8 cellular contexts compared by ENCODE assay signal in genomic region chr1:151763990-151764389, GRCh38. TPM values are rescaled to one million over a fixed set of nuclear protein-coding genes. Genes with fewer than 3 reads are reported as not detected.
A peak's percentile ranks its signal among the peaks of the same experiment; 100 is the strongest.
DNase-seq lines count a peak whose midpoint lies in the region; ATAC-seq and TF ChIP-seq lines count a peak whose summit lies in the region.

No MANE protein-coding gene starts in this region.

- H3K9me1 ChIP-seq in IMR-90 (ENCODE audit: insufficient read depth, low read length) = no peaks in the 10 kb centered on the region

- H3K18ac ChIP-seq in IMR-90 (ENCODE audit: low read depth, low read length) = no peak overlapping the region

- no peak overlapping the region for H2BK20ac ChIP-seq in IMR-90 (ENCODE audit: low read depth, low read length)

- TF ChIP-seq POLR2A in IMR-90 (IDR thresholded peaks at IDR 0.05; ENCODE audit: low read depth, low read length) = no peak

- no peaks in the 10 kb centered on the region for H3K9me3 Mint-ChIP-seq in central memory CD8-positive, alpha-beta T cell

- H2AFZ ChIP-seq in IMR-90 (replicated peaks; ENCODE audit: low read length, poor library complexity) = peak overlapping the region; percentile 96

- no peak overlapping the region for H2BK15ac ChIP-seq in IMR-90 (ENCODE audit: low read depth, low read length)

- no peak overlapping the region for H2AK5ac ChIP-seq in IMR-90 (ENCODE audit: low read depth, low read length)

- ATAC-seq in IMR-90 (ENCODE audit: low read depth) (peak; percentile 5), esophagus mucosa (no peak)
- ATAC-seq in central memory CD8-positive, alpha-beta T cell (replicated peaks; ENCODE audit: extremely low read depth, poor library complexity, severe bottlenecking) = peak; percentile 3

- no peaks in the 10 kb centered on the region for H4K20me1 ChIP-seq in IMR-90 (ENCODE audit: insufficient read depth, low read length)

- H4K5ac ChIP-seq in IMR-90 (ENCODE audit: low read depth, low read length) = peak overlapping the region; percentile 86

- H3K27me3 Mint-ChIP-seq in central memory CD8-positive, alpha-beta T cell = no peaks in the 10 kb centered on the region

- no peak overlapping the region for H4K91ac ChIP-seq in IMR-90 (ENCODE audit: insufficient read depth, low read depth, low read length)

- TF ChIP-seq CTCF in AG10803 (conservative IDR thresholded peaks at IDR 0.05; ENCODE audit: low read length) (no peak), IMR-90 (conservative IDR thresholded peaks at IDR 0.05; ENCODE audit: low read depth, low read length) (no peak)

- no TSS peak for BruUV-seq in IMR-90 (replicated peaks; lab: Mats Ljungman, UMichigan)

- H3K4me3 ChIP-seq in AG10803 (ENCODE audit: low read length) = peak overlapping the region; percentile 84
- peak overlapping the region; percentile 71 for H3K4me3 ChIP-seq in IMR-90 (ENCODE audit: insufficient read depth, low read depth, low read length)
- H3K4me3 ChIP-seq in mucosa of stomach (ENCODE audit: low read length) = peak overlapping the region; percentile 42

- intact Hi-C loops in IMR-90 (cut with micrococcal nuclease) = loop anchor here (2.0 to 5.0 kb wide), 3 partner anchors 73 to 238 kb away; partner anchors contain the start of genes C2CD4D and THEM4

- peaks cover 16% of the 10 kb centered on the region for H3K36me3 ChIP-seq in IMR-90 (ENCODE audit: control insufficient read depth, insufficient read depth, low read length)
- no peaks in the 10 kb centered on the region for H3K36me3 ChIP-seq in mucosa of stomach (ENCODE audit: control insufficient read depth, insufficient read depth, low read length)

- in situ Hi-C loops in IMR-90 (cut with MboI; ENCODE audit: low sequenced_read_pairs) = no loop called here

- peak overlapping the region; percentile 98 for H3K27ac Mint-ChIP-seq in central memory CD8-positive, alpha-beta T cell (ENCODE audit: low read depth)

- peak overlapping the region; percentile 75; the same call in 1 of the 2 replicates for H3K27ac ChIP-seq in IMR-90 (ENCODE audit: insufficient read depth, low read length)

- H3K27me3 ChIP-seq in IMR-90 (ENCODE audit: control insufficient read depth, insufficient read depth, low read length) (no peaks in the 10 kb centered on the region), mucosa of stomach (ENCODE audit: control insufficient read depth, insufficient read depth, low read length) (no peaks in the 10 kb centered on the region)

- peak overlapping the region; percentile 84 for H3K4ac ChIP-seq in IMR-90 (ENCODE audit: low read depth, low read length)

- CTCF ChIA-PET in IMR-90 (lab: Yijun Ruan, JAX) = interaction anchor here (1.5 kb wide), 1 partner anchor 15 kb away, joined by 5 read pairs; no protein-coding TSS in a partner anchor

- 67% methylated on average over 8 of the region's 10 CpGs; no CpG with 5 or more reads in 1 of the 2 experiments for WGBS in IMR-90 (ENCODE audit: extremely low coverage in 2 of 2, insufficient read length in 1 of 2), 2 experiments

- H2BK120ac ChIP-seq in IMR-90 (ENCODE audit: low read depth, low read length) = peak overlapping the region; percentile 31; the same call in 1 of the 2 replicates

- H3K14ac ChIP-seq in IMR-90 (replicated peaks; ENCODE audit: low read depth, low read length) = peak overlapping the region; percentile 96

- DNase-seq in AG10803 (ENCODE audit: low read depth) (peak; percentile 1), IMR-90 (no peak), GDM1 (lab: John Stamatoyannopoulos, UW) (no peak), LoVo (ENCODE audit: low spot score) (no peak), NCI-H82 treated with DMSO at 0.1 percent for 48 hours (lab: John Stamatoyannopoulos, UW; ENCODE audit: unreplicated experiment) (no peak)
- no peak for DNase-seq in central memory CD8-positive, alpha-beta T cell (ENCODE audit: low spot score in 2 of 2)

- peak overlapping the region; percentile 91 for H3K4me3 Mint-ChIP-seq in central memory CD8-positive, alpha-beta T cell

- H3K56ac ChIP-seq in IMR-90 (ENCODE audit: extremely low read depth, insufficient read depth, low read length) = peak overlapping the region; percentile 85; the same call in 1 of the 2 replicates

- H3K9me3 ChIP-seq in IMR-90 (ENCODE audit: control insufficient read depth, insufficient read depth, low read length) = no peaks in the 10 kb centered on the region
- no peaks in the 10 kb centered on the region for H3K9me3 ChIP-seq in mucosa of stomach (ENCODE audit: control insufficient read depth, low read length)

- dilution Hi-C loops in IMR-90 (cut with HindIII; ENCODE audit: low sequenced_read_pairs, unreplicated experiment) = no loop called here

- peak overlapping the region; percentile 92 for H3K9ac ChIP-seq in IMR-90 (ENCODE audit: low read depth, low read length)
- peak overlapping the region; percentile 51 for H3K9ac ChIP-seq in mucosa of stomach (ENCODE audit: low read length)

- H3K4me1 ChIP-seq in IMR-90 (ENCODE audit: control insufficient read depth, insufficient read depth, low read length) (peaks cover 3% of the 10 kb centered on the region; the same call in 1 of the 2 replicates), mucosa of stomach (ENCODE audit: control insufficient read depth, insufficient read depth, low read length) (peaks cover 7% of the 10 kb centered on the region)

- H3K4me1 Mint-ChIP-seq in central memory CD8-positive, alpha-beta T cell = peaks cover 25% of the 10 kb centered on the region

- peak overlapping the region; percentile 61 for H2BK5ac ChIP-seq in IMR-90 (ENCODE audit: low read depth, low read length, poor library complexity, severe bottlenecking)

- peak overlapping the region; percentile 76 for H3K4me2 ChIP-seq in IMR-90 (ENCODE audit: low read depth, low read length)

- H3K79me1 ChIP-seq in IMR-90 (ENCODE audit: low read depth in 1 of 2, low read length in 2 of 2) = peaks cover 5 to 32% of the 10 kb centered on the region in 2 experiments

- no peak overlapping the region for H2AK9ac ChIP-seq in IMR-90 (replicated peaks; ENCODE audit: low read depth, low read length, poor library complexity)

- POLR2A ChIA-PET in IMR-90 (lab: Charles Lee; ENCODE audit: unreplicated experiment) = no interaction called here

- H4K8ac ChIP-seq in IMR-90 (ENCODE audit: low read depth in 2 of 2, low read length in 2 of 2) = peak overlapping the region; percentile 99 to 100

- peaks cover 43% of the 10 kb centered on the region for H3K36me3 Mint-ChIP-seq in central memory CD8-positive, alpha-beta T cell (ENCODE audit: insufficient read depth)

- no peak for TF ChIP-seq RAD21 in IMR-90 (IDR thresholded peaks at IDR 0.05; ENCODE audit: low read length)

- H3K23ac ChIP-seq in IMR-90 (ENCODE audit: low read depth, low read length) = peak overlapping the region; percentile 87; the same call in 1 of the 2 replicates

TF ChIP-seq in IMR-90, 13 proteins besides CTCF, POLR2A, EP300 and RAD21 (continues in another document):
- TF ChIP-seq USF2 (IDR thresholded peaks at IDR 0.05; ENCODE audit: low read depth, low read length) = no peak
- TF ChIP-seq RFX5 (IDR thresholded peaks at IDR 0.05; ENCODE audit: low read depth, low read length) = no peak
- TF ChIP-seq NFE2L2 (IDR thresholded peaks at IDR 0.05; ENCODE audit: low read depth, low read length) = no peak
- no peak for TF ChIP-seq FOS (IDR thresholded peaks at IDR 0.05; ENCODE audit: low read depth, low read length)
- TF ChIP-seq RCOR1 (IDR thresholded peaks at IDR 0.05; ENCODE audit: insufficient replicate concordance, low read length) = no peak
- TF ChIP-seq MXI1 (IDR thresholded peaks at IDR 0.05; ENCODE audit: borderline replicate concordance, low read depth, low read length) = no peak
- TF ChIP-seq CEBPB (IDR thresholded peaks at IDR 0.05; ENCODE audit: low read depth, low read length) = no peak
- TF ChIP-seq ELK1 (IDR thresholded peaks at IDR 0.05; ENCODE audit: borderline replicate concordance, low read depth, low read length) = no peak

RNA-seq across cellular contexts. Expression of gene MRPL9, which starts 0.7 kb away (rescaled TPM):
- total RNA-seq in IMR-90 (2012; rRNA removed) (65.4 and 85.8 TPM in 2 replicates), esophagus mucosa (72.0 TPM)
- polyA plus RNA-seq in IMR-90 (2012; rRNA removed) = 77.3 and 87.5 TPM in 2 replicates
- 37.2 and 62.6 TPM in 2 replicates for polyA plus RNA-seq in IMR-90 (2012; cell fraction: cytosol; rRNA removed)
- 37.5 and 93.0 TPM in 2 replicates for polyA plus RNA-seq in IMR-90 (2012; cell fraction: nucleus; rRNA removed; ENCODE audit: low replicate concordance)

RNA-seq across cellular contexts. Expression of gene TDRKH, which starts 26.3 kb away (rescaled TPM):
- total RNA-seq in IMR-90 (2012; rRNA removed) (2.2 TPM in 2 replicates), esophagus mucosa (2.2 TPM)
- 0.86 and 1.2 TPM in 2 replicates for polyA plus RNA-seq in IMR-90 (2012; rRNA removed)
- polyA plus RNA-seq in IMR-90 (2012; cell fraction: cytosol; rRNA removed) = 0.45 and 0.58 TPM in 2 replicates
- polyA plus RNA-seq in IMR-90 (2012; cell fraction: nucleus; rRNA removed; ENCODE audit: low replicate concordance) = 0.21 and 1.2 TPM in 2 replicates

RNA-seq across cellular contexts. Expression of gene LINGO4, which starts 41.2 kb away (rescaled TPM):
- not detected in 2 replicates for total RNA-seq in IMR-90 (2012; rRNA removed)
- not detected in 2 replicates for polyA plus RNA-seq in IMR-90 (2012; rRNA removed)
- polyA plus RNA-seq in IMR-90 (2012; cell fraction: cytosol; rRNA removed) = not detected in 2 replicates
- not detected in 2 replicates for polyA plus RNA-seq in IMR-90 (2012; cell fraction: nucleus; rRNA removed; ENCODE audit: low replicate concordance)
- total RNA-seq in esophagus mucosa = not detected

RNA-seq across cellular contexts. Expression of gene RIIAD1, which starts 42.7 kb away (rescaled TPM):
- total RNA-seq in IMR-90 (2012; rRNA removed) (not detected in 2 replicates), esophagus mucosa (not detected)
- not detected in 2 replicates for polyA plus RNA-seq in IMR-90 (2012; rRNA removed)
- polyA plus RNA-seq in IMR-90 (2012; cell fraction: cytosol; rRNA removed) = not detected in 2 replicates
- polyA plus RNA-seq in IMR-90 (2012; cell fraction: nucleus; rRNA removed; ENCODE audit: low replicate concordance) = not detected in 2 replicates

RNA-seq across cellular contexts. Expression of gene CELF3, which starts 47.4 kb away (rescaled TPM):
- total RNA-seq in IMR-90 (2012; rRNA removed) (not detected in 2 replicates), esophagus mucosa (not detected)
- not detected in 2 replicates for polyA plus RNA-seq in IMR-90 (2012; rRNA removed)
- not detected in 2 replicates for polyA plus RNA-seq in IMR-90 (2012; cell fraction: cytosol; rRNA removed)
- polyA plus RNA-seq in IMR-90 (2012; cell fraction: nucleus; rRNA removed; ENCODE audit: low replicate concordance) = not detected in 2 replicates
